15 cellular contexts compared by ENCODE assay signal in the genomic region with DNA sequence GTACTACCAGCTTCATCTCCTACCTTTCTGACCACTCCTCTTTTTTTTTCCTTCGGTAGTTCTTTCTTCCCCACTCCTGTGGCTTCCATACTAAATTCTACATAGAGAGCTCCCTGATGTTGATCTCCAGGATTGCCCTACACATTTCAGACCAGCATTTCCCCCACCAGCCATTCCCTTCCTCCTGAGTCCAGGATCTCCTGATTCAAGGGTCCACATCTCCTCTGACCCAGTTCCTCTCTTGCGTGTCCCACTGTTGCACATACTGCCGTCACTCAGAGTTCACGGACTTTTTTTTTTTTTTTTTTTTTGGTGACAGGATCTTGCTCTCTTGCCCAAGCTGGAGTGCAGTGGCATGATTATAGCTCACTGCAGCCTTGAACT. TPM values are rescaled to one million over a fixed set of nuclear protein-coding genes. Genes with fewer than 3 reads are reported as not detected.
DNase-seq lines count a peak whose midpoint lies in the region; ATAC-seq, FAIRE-seq and TF ChIP-seq lines count a peak whose summit lies in the region.
"Had no signal": no experiment of that assay in that cellular context is flagged by ENCODE, and none has a peak within 500 bp of the region (broad histone marks: within the 10 kb centered on the region; RNA-seq: fewer than 3 reads in every experiment).

No MANE protein-coding gene starts in this region.

- no peak for TF ChIP-seq POLR2A in testis (IDR thresholded peaks at IDR 0.05)
- TF ChIP-seq POLR2A in H54 (IDR thresholded peaks at IDR 0.05; ENCODE audit: low read depth, low read length) = no peak

- H3K9me2 ChIP-seq in Karpas-422 (replicated peaks; ENCODE audit: insufficient read depth, low read length) = no peaks in the 10 kb centered on the region

- no peaks in the 10 kb centered on the region for H3K36me3 ChIP-seq in Karpas-422 (ENCODE audit: insufficient read depth, low read length)
- H3K36me3 ChIP-seq in neural progenitor cell = no peaks in the 10 kb centered on the region
- H3K36me3 ChIP-seq in testis (ENCODE audit: low read depth, missing control alignments) = no peaks in the 10 kb centered on the region

- H3K4me3 Mint-ChIP-seq in chondrocyte (ENCODE audit: unreplicated experiment) = no peak overlapping the region
- no peak overlapping the region for H3K4me3 Mint-ChIP-seq in neural progenitor cell
- no peak overlapping the region for H3K4me3 Mint-ChIP-seq in effector memory CD8-positive, alpha-beta T cell
- H3K4me3 Mint-ChIP-seq: activated T-cell treated with anti-CD3 and anti-CD28 coated beads, Interleukin-2, amount 50 U/mL, for 72 hours; stimulated activated naive CD8-positive, alpha-beta T cell treated with anti-CD3 and anti-CD28 coated beads, Interleukin-15, Interleukin-2, amounts not matched to agents 100 ng/mL and 50 ng/mL, for 24 hours had no signal

- H3K27ac Mint-ChIP-seq in chondrocyte (ENCODE audit: unreplicated experiment) = peak overlapping the region; percentile 72
- peak overlapping the region; percentile 87 for H3K27ac Mint-ChIP-seq in neural progenitor cell
- H3K27ac Mint-ChIP-seq in effector memory CD8-positive, alpha-beta T cell = no peak overlapping the region
- H3K27ac Mint-ChIP-seq: activated T-cell treated with anti-CD3 and anti-CD28 coated beads, Interleukin-2, amount 50 U/mL, for 72 hours; stimulated activated naive CD8-positive, alpha-beta T cell treated with anti-CD3 and anti-CD28 coated beads, Interleukin-15, Interleukin-2, amounts not matched to agents 100 ng/mL and 50 ng/mL, for 24 hours had no signal

- H3K36me3 Mint-ChIP-seq in chondrocyte (ENCODE audit: low read depth) (no peaks in the 10 kb centered on the region), neural progenitor cell (no peaks in the 10 kb centered on the region)
- no peaks in the 10 kb centered on the region for H3K36me3 Mint-ChIP-seq in effector memory CD8-positive, alpha-beta T cell (ENCODE audit: insufficient read depth)

- H2AFZ ChIP-seq in Karpas-422 (ENCODE audit: low read length) = no peak overlapping the region
- H2AFZ ChIP-seq in neural progenitor cell (replicated peaks) = no peak overlapping the region

- H3K4me2 ChIP-seq in Karpas-422 (ENCODE audit: low read depth, low read length, poor library complexity, severe bottlenecking) (no peak overlapping the region), neural progenitor cell (no peak overlapping the region)

- H3K27me3 ChIP-seq in Karpas-422 (ENCODE audit: low read length) (no peaks in the 10 kb centered on the region), neural progenitor cell (no peaks in the 10 kb centered on the region), testis (no peaks in the 10 kb centered on the region)

- no peaks in the 10 kb centered on the region for H3K9me3 ChIP-seq in Karpas-422 (ENCODE audit: low read length)
- no peaks in the 10 kb centered on the region for H3K9me3 ChIP-seq in neural progenitor cell (ENCODE audit: low read depth)
- no peaks in the 10 kb centered on the region for H3K9me3 ChIP-seq in testis

- H4K20me1 ChIP-seq in Karpas-422 (ENCODE audit: insufficient read depth, low read depth, low read length) = no peaks in the 10 kb centered on the region
- H4K20me1 ChIP-seq in neural progenitor cell (ENCODE audit: low read depth) = no peaks in the 10 kb centered on the region

- H3K9ac ChIP-seq in Karpas-422 (ENCODE audit: low read length) (no peak overlapping the region), neural progenitor cell (no peak overlapping the region)

- no peak for FAIRE-seq in H54 (lab: Jason Lieb, UNC)
- FAIRE-seq: islet of Langerhans, TTC549 had no signal

- H3K79me2 ChIP-seq in Karpas-422 (ENCODE audit: low read length) = no peaks in the 10 kb centered on the region
- peaks cover 11% of the 10 kb centered on the region for H3K79me2 ChIP-seq in neural progenitor cell (ENCODE audit: low read depth)

- H3K27ac ChIP-seq in Karpas-422 (ENCODE audit: low read length) (no peak overlapping the region), neural progenitor cell (no peak overlapping the region), testis (peak overlapping the region; percentile 22 to 65)

- peaks cover 36% of the 10 kb centered on the region for H3K4me1 Mint-ChIP-seq in chondrocyte (ENCODE audit: low read depth)
- H3K4me1 Mint-ChIP-seq in neural progenitor cell = peaks cover 24% of the 10 kb centered on the region
- peaks cover 4 to 5% of the 10 kb centered on the region in 2 donors for H3K4me1 Mint-ChIP-seq in effector memory CD8-positive, alpha-beta T cell (ENCODE audit: low read depth in 2 of 2)

- H3F3A ChIP-seq in neural progenitor cell (ENCODE audit: low read depth) = peaks cover 11% of the 10 kb centered on the region

- WGBS in testis, 2 donors = 72 to 82% methylated on average over 4 of the region's 4 CpGs

- intact Hi-C loops in testis (cut with DNase I; ENCODE audit: low total_unique reads) = loop anchor here (10.0 kb wide), 1 partner anchor 143 kb away; no protein-coding TSS in a partner anchor

- H3K27me3 Mint-ChIP-seq in chondrocyte (ENCODE audit: low read depth) (no peaks in the 10 kb centered on the region), neural progenitor cell (ENCODE audit: insufficient read depth, low read depth) (peaks cover 7% of the 10 kb centered on the region)
- H3K27me3 Mint-ChIP-seq in effector memory CD8-positive, alpha-beta T cell = peaks cover 13 to 14% of the 10 kb centered on the region in 2 donors

- no peaks in the 10 kb centered on the region for H3K9me3 Mint-ChIP-seq in chondrocyte (ENCODE audit: low read depth)
- no peaks in the 10 kb centered on the region for H3K9me3 Mint-ChIP-seq in neural progenitor cell
- H3K9me3 Mint-ChIP-seq in effector memory CD8-positive, alpha-beta T cell = no peaks in the 10 kb centered on the region
- H3K9me3 Mint-ChIP-seq: activated T-cell treated with anti-CD3 and anti-CD28 coated beads, Interleukin-2, amount 50 U/mL, for 72 hours; stimulated activated naive CD8-positive, alpha-beta T cell treated with anti-CD3 and anti-CD28 coated beads, Interleukin-15, Interleukin-2, amounts not matched to agents 100 ng/mL and 50 ng/mL, for 24 hours had no signal

- no peak for ATAC-seq in effector memory CD8-positive, alpha-beta T cell (replicated peaks)
- ATAC-seq: activated T-cell treated with anti-CD3 and anti-CD28 coated beads, Interleukin-2, amount 50 U/mL, for 72 hours; PC-3 had no signal

- H3K4me1 ChIP-seq in Karpas-422 (ENCODE audit: low read length) (peaks cover 8% of the 10 kb centered on the region), neural progenitor cell (peaks cover 12% of the 10 kb centered on the region), testis (peaks cover 24% of the 10 kb centered on the region)

- H3K4me3 ChIP-seq in Karpas-422 (ENCODE audit: low read length) = no peak overlapping the region
- H3K4me3 ChIP-seq in neural progenitor cell = no peak overlapping the region
- H3K4me3 ChIP-seq in testis = no peak overlapping the region

- peak; percentile 15 for DNase-seq in Karpas-422
- DNase-seq in chondrocyte (ENCODE audit: low spot score) = no peak
- DNase-seq in neural progenitor cell (ENCODE audit: low spot score) = no peak
- no peak for DNase-seq in testis
- no peak for DNase-seq in NCI-H1092 (lab: John Stamatoyannopoulos, UW)
- DNase-seq in effector memory CD8-positive, alpha-beta T cell = no peak
- no peak for DNase-seq in H54 (ENCODE audit: insufficient read length, low spot score)
- DNase-seq in activated CD4-positive, alpha-beta T cell treated with anti-CD3 and anti-CD28 coated beads, Interleukin-2, amount 50 U/mL, for 48 hours = no peak
- DNase-seq: activated T-cell treated with anti-CD3 and anti-CD28 coated beads, Interleukin-2, amount 50 U/mL, for 72 hours; NCI-H187; NCI-H524; PC-3 had no signal

- no peak for TF ChIP-seq CTCF in chondrocyte (IDR thresholded peaks at IDR 0.05)
- no peak for TF ChIP-seq CTCF in neural progenitor cell (IDR thresholded peaks at IDR 0.05)
- TF ChIP-seq CTCF in testis (IDR thresholded peaks at IDR 0.05) = no peak

RNA-seq across cellular contexts. Expression of a gene that starts 29.9 kb away (rescaled TPM):
- 12.3 and 13.1 TPM in 2 replicates for total RNA-seq in Karpas-422 (2014; rRNA removed; shearing (Covaris generic); ENCODE audit: low replicate concordance)
- 21.6 to 24.7 TPM (median 23.6 TPM) in 3 replicates for total RNA-seq in chondrocyte
- total RNA-seq in neural progenitor cell (ENCODE audit: low replicate concordance) = 16.8 and 21.8 TPM in 2 replicates
- total RNA-seq in testis = 10 to 100 TPM; 38.7 to 46.7 TPM
- 37.9 TPM for polyA plus RNA-seq in testis (ENCODE audit: insufficient read depth, low read depth, low replicate concordance)

Comparison
In these comparisons a context has a peak if more than half of its experiments do, and no peak if none do; other contexts are left out.
1. H3K27ac ChIP-seq: peak in testis (2 of 2); none in Karpas-422 (single experiment) and neural progenitor cell (single experiment).
2. H3K27ac Mint-ChIP-seq: peak in chondrocyte (single experiment) and neural progenitor cell (single experiment); none in effector memory CD8-positive, alpha-beta T cell (0 of 2).